Comparison of ENCODE assay signal across 1 cellular context in the genomic region with DNA sequence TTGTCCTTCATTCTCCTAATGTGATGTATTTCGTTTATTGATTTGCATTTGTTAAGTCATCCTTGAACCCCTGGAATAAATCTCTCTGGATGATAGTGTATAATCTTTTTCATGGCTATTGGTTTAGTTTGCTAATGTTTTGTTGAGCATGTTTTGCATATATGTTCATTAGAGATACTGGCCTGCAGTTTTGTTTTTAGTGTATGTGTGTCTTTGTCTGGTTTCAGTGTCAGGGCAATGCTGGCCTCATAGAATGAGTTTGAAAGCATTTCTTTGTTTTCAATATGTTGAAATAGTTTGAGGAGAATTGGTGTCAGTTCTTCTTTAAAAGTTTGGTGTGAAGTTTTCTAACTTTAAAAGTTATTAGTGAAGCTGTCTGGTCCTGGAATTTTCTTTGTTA.
TF ChIP-seq lines count a peak whose summit lies in the region.

No MANE protein-coding gene starts in this region.

TF ChIP-seq in HepG2, 621 proteins besides CTCF, POLR2A, EP300 and RAD21 (continued from another document):
- TF ChIP-seq, protein P1, sequence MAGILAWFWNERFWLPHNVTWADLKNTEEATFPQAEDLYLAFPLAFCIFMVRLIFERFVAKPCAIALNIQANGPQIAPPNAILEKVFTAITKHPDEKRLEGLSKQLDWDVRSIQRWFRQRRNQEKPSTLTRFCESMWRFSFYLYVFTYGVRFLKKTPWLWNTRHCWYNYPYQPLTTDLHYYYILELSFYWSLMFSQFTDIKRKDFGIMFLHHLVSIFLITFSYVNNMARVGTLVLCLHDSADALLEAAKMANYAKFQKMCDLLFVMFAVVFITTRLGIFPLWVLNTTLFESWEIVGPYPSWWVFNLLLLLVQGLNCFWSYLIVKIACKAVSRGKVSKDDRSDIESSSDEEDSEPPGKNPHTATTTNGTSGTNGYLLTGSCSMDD (CRISPR knock-in tag; IDR thresholded peaks at IDR 0.05) = no peak
- TF ChIP-seq U2AF2 (IDR thresholded peaks at IDR 0.05; ENCODE audit: low read depth, low read length) (no peak), HNRNPLL (IDR thresholded peaks at IDR 0.05; ENCODE audit: low read depth, low read length, poor library complexity, severe bottlenecking) (no peak), BHLHE40 (IDR thresholded peaks at IDR 0.05; ENCODE audit: low read length) (no peak), POGZ (CRISPR knock-in tag; IDR thresholded peaks at IDR 0.05) (no peak), ZNF496 (CRISPR knock-in tag; IDR thresholded peaks at IDR 0.05; ENCODE audit: insufficient replicate concordance) (no peak), TCF7 (IDR thresholded peaks at IDR 0.05; ENCODE audit: low read depth) (no peak), CENPX (CRISPR knock-in tag; IDR thresholded peaks at IDR 0.05) (no peak)
- TF ChIP-seq, protein P2, sequence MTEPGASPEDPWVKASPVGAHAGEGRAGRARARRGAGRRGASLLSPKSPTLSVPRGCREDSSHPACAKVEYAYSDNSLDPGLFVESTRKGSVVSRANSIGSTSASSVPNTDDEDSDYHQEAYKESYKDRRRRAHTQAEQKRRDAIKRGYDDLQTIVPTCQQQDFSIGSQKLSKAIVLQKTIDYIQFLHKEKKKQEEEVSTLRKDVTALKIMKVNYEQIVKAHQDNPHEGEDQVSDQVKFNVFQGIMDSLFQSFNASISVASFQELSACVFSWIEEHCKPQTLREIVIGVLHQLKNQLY (CRISPR knock-in tag; IDR thresholded peaks at IDR 0.05) = no peak
- TF ChIP-seq, protein P3, sequence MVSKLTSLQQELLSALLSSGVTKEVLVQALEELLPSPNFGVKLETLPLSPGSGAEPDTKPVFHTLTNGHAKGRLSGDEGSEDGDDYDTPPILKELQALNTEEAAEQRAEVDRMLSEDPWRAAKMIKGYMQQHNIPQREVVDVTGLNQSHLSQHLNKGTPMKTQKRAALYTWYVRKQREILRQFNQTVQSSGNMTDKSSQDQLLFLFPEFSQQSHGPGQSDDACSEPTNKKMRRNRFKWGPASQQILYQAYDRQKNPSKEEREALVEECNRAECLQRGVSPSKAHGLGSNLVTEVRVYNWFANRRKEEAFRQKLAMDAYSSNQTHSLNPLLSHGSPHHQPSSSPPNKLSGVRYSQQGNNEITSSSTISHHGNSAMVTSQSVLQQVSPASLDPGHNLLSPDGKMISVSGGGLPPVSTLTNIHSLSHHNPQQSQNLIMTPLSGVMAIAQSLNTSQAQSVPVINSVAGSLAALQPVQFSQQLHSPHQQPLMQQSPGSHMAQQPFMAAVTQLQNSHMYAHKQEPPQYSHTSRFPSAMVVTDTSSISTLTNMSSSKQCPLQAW (CRISPR knock-in tag; IDR thresholded peaks at IDR 0.05) = no peak
- TF ChIP-seq, protein P4, sequence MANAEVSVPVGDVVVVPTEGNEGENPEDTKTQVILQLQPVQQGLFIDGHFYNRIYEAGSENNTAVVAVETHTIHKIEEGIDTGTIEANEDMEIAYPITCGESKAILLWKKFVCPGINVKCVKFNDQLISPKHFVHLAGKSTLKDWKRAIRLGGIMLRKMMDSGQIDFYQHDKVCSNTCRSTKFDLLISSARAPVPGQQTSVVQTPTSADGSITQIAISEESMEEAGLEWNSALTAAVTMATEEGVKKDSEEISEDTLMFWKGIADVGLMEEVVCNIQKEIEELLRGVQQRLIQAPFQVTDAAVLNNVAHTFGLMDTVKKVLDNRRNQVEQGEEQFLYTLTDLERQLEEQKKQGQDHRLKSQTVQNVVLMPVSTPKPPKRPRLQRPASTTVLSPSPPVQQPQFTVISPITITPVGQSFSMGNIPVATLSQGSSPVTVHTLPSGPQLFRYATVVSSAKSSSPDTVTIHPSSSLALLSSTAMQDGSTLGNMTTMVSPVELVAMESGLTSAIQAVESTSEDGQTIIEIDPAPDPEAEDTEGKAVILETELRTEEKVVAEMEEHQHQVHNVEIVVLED (CRISPR knock-in tag; IDR thresholded peaks at IDR 0.05; ENCODE audit: borderline replicate concordance) = no peak
- TF ChIP-seq, protein P5, sequence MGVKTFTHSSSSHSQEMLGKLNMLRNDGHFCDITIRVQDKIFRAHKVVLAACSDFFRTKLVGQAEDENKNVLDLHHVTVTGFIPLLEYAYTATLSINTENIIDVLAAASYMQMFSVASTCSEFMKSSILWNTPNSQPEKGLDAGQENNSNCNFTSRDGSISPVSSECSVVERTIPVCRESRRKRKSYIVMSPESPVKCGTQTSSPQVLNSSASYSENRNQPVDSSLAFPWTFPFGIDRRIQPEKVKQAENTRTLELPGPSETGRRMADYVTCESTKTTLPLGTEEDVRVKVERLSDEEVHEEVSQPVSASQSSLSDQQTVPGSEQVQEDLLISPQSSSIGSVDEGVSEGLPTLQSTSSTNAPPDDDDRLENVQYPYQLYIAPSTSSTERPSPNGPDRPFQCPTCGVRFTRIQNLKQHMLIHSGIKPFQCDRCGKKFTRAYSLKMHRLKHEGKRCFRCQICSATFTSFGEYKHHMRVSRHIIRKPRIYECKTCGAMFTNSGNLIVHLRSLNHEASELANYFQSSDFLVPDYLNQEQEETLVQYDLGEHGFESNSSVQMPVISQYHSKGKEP (CRISPR knock-in tag; IDR thresholded peaks at IDR 0.05) = no peak
